In the genomic region with DNA sequence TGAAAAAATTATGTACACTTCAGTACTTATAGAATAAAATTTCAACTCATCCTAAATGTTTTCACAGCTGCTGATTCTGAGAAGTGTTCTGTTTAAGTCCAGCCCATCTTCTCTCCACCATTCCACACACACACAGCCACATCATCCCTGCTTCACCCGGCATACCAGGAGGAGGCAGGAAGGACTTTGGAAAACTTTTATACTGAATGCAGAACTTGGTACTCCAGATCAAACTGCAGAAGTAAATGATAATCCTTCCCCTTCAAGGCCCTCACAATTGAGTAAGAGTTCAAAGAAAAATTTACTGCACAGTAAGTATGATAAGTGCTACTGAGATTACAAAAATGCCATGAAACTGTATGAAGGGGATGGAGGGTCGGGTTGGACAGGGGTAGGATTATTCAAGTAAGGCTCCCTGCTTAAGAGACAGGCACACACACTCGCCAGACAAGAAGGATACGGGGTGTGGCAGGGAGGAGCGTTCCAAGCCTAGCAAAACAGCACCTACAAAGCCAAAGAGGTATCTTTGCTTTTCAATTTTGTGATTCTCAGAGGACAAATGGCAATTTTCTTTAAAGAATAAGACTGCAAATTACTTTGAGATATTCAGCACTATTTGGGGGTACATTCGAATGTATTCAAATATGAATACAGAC, we compare ENCODE assay signal across 12 cellular contexts. TPM values are rescaled to one million over a fixed set of nuclear protein-coding genes. Genes with fewer than 3 reads are reported as not detected.
A peak's percentile ranks its signal among the peaks of the same experiment; 100 is the strongest.
DNase-seq lines count a peak whose midpoint lies in the region; TF ChIP-seq lines count a peak whose summit lies in the region.
"Had no signal": no experiment of that assay in that cellular context is flagged by ENCODE, and none has a peak within 500 bp of the region (broad histone marks: within the 10 kb centered on the region; RNA-seq: fewer than 3 reads in every experiment).

No MANE protein-coding gene starts in this region.

- peaks cover 20% of the 10 kb centered on the region for H3K4me1 Mint-ChIP-seq in Caco-2 (ENCODE audit: low read depth, unreplicated experiment)
- peaks cover 59% of the 10 kb centered on the region for H3K4me1 Mint-ChIP-seq in osteocyte (ENCODE audit: unreplicated experiment)

- no peak overlapping the region for H3K27ac ChIP-seq in duodenal mucosa (ENCODE audit: low read depth, low read length)

- H3K9ac ChIP-seq in duodenal mucosa (ENCODE audit: low read depth in 1 of 2, low read length in 2 of 2) = no peak overlapping the region

- no peaks in the 10 kb centered on the region for H3K36me3 ChIP-seq in Caco-2 (ENCODE audit: control insufficient read depth, insufficient read depth, low read length)
- H3K36me3 ChIP-seq in duodenal mucosa (ENCODE audit: control insufficient read depth in 1 of 2, insufficient read depth in 2 of 2, low read length in 2 of 2) = no peaks in the 10 kb centered on the region

- H3K27ac Mint-ChIP-seq in Caco-2 (ENCODE audit: unreplicated experiment) = no peak overlapping the region
- peak overlapping the region; percentile 95 for H3K27ac Mint-ChIP-seq in osteocyte (ENCODE audit: unreplicated experiment)

- H3K27me3 Mint-ChIP-seq in Caco-2 (ENCODE audit: insufficient read depth, unreplicated experiment) (no peaks in the 10 kb centered on the region), osteocyte (ENCODE audit: unreplicated experiment) (no peaks in the 10 kb centered on the region)

- POLR2A ChIA-PET in Caco-2 (lab: Charles Lee) = no interaction called here

- CTCF ChIA-PET in Caco-2 (lab: Charles Lee) = no interaction called here

- H3K27me3 ChIP-seq in Caco-2 (replicated peaks; ENCODE audit: control insufficient read depth, insufficient read depth, low read length) = no peaks in the 10 kb centered on the region
- H3K27me3 ChIP-seq in duodenal mucosa (ENCODE audit: control insufficient read depth in 1 of 2, insufficient read depth in 2 of 2, low read length in 2 of 2) = no peaks in the 10 kb centered on the region

- BruUV-seq in Caco-2 (replicated peaks; lab: Mats Ljungman, UMichigan) = no TSS peak

- intact Hi-C loops in Caco-2 (cut with micrococcal nuclease; ENCODE audit: unreplicated experiment) = no loop called here

- no peaks in the 10 kb centered on the region for H3K9me3 ChIP-seq in Caco-2
- no peaks in the 10 kb centered on the region for H3K9me3 ChIP-seq in duodenal mucosa (ENCODE audit: control insufficient read depth in 1 of 2, low read length in 2 of 2)

- H3K4me3 ChIP-seq in Caco-2 (ENCODE audit: low read depth, low read length) (no peak overlapping the region), duodenal mucosa (ENCODE audit: low read depth in 1 of 2, low read length in 2 of 2) (peak overlapping the region; percentile 32 to 83)

- H3K36me3 Mint-ChIP-seq in Caco-2 (ENCODE audit: insufficient read depth, unreplicated experiment) (no peaks in the 10 kb centered on the region), osteocyte (ENCODE audit: unreplicated experiment) (no peaks in the 10 kb centered on the region)

- H3K4me3 Mint-ChIP-seq in Caco-2 (ENCODE audit: unreplicated experiment) = peak overlapping the region; percentile 15
- H3K4me3 Mint-ChIP-seq in osteocyte (ENCODE audit: unreplicated experiment) = peak overlapping the region; percentile 90

- H3K9me3 Mint-ChIP-seq in Caco-2 (ENCODE audit: unreplicated experiment) = no peaks in the 10 kb centered on the region
- H3K9me3 Mint-ChIP-seq in osteocyte (ENCODE audit: unreplicated experiment) = no peaks in the 10 kb centered on the region

- H3K4me1 ChIP-seq in Caco-2 (peaks cover 13% of the 10 kb centered on the region), duodenal mucosa (ENCODE audit: control insufficient read depth in 1 of 2, insufficient read depth in 2 of 2, low read length in 2 of 2) (peaks cover 36 to 40% of the 10 kb centered on the region in 2 donors)

- DNase-seq in Caco-2 = no peak
- peak; percentile 11 for DNase-seq in NCI-H69 (lab: John Stamatoyannopoulos, UW)
- no peak for DNase-seq in osteocyte (ENCODE audit: extremely low spot score, unreplicated experiment)
- no peak for DNase-seq in NCI-H1092 (lab: John Stamatoyannopoulos, UW)
- no peak for DNase-seq in DMS114 treated with DMSO at 0.1 percent for 48 hours (lab: John Stamatoyannopoulos, UW; ENCODE audit: unreplicated experiment)
- no peak for DNase-seq in midbrain (lab: John Stamatoyannopoulos, UW)
- no peak for DNase-seq in NCI-H2029 treated with DMSO at 0.1 percent for 48 hours (lab: John Stamatoyannopoulos, UW)
- DNase-seq: activated CD4-positive, alpha-beta T cell treated with anti-CD3 and anti-CD28 coated beads, Interleukin-2, amount 50 U/mL, for 1 hour; effector memory CD4-positive, alpha-beta T cell; NCI-H510A; stimulated activated CD4-positive, alpha-beta T cell treated with anti-CD3 and anti-CD28 coated beads, Interleukin-4, amount 100 ng/mL, for 1 hour had no signal

- no peak for TF ChIP-seq CTCF in Caco-2 (IDR thresholded peaks at IDR 0.05; ENCODE audit: insufficient read depth in 1 of 2, low read depth in 1 of 2, low read length in 1 of 2, severe bottlenecking in 1 of 2, unreplicated experiment in 1 of 2)
- TF ChIP-seq CTCF in osteocyte (IDR thresholded peaks at IDR 0.05) = no peak

RNA-seq across cellular contexts. Expression of a gene that starts 2.6 kb away (rescaled TPM):
- total RNA-seq in Caco-2 (2022) (36.2 and 36.5 TPM in 2 replicates), osteocyte (31.8 and 32.6 TPM in 2 replicates)
